8 cellular contexts compared by ENCODE assay signal in genomic region chr1:226061793-226062557, GRCh38. TPM values are rescaled to one million over a fixed set of nuclear protein-coding genes. Genes with fewer than 3 reads are reported as not detected.
DNase-seq lines count a peak whose midpoint lies in the region; ATAC-seq and TF ChIP-seq lines count a peak whose summit lies in the region.

No MANE protein-coding gene starts in this region.

- no peak; a peak in 2 of 4 replicates for TF ChIP-seq EP300 in SK-N-SH (IDR thresholded peaks at IDR 0.05; ENCODE audit: borderline replicate concordance in 1 of 2, low read depth in 1 of 2, low read length in 1 of 2)

- no peaks in the 10 kb centered on the region for H3K9me2 ChIP-seq in SK-N-SH

- H3K27ac ChIP-seq in SK-N-SH (ENCODE audit: low read depth in 2 of 2, low read length in 1 of 2) (peak overlapping the region; percentile 90 to 99), body of pancreas (peak overlapping the region; percentile 91 to 100 (median 98))

- TF ChIP-seq POLR2A in body of pancreas (IDR thresholded peaks at IDR 0.05): peak; percentile 67 to 81 (median 80)

- H3K9me3 ChIP-seq in SK-N-SH: no peaks in the 10 kb centered on the region
- H3K9me3 ChIP-seq in body of pancreas: no peaks in the 10 kb centered on the region

- peaks cover 39% of the 10 kb centered on the region for H4K20me1 ChIP-seq in SK-N-SH (ENCODE audit: insufficient read depth)

- ATAC-seq in body of pancreas: peak; percentile 66

- H3K27me3 ChIP-seq in SK-N-SH (ENCODE audit: insufficient read depth): no peaks in the 10 kb centered on the region
- H3K27me3 ChIP-seq in body of pancreas: no peaks in the 10 kb centered on the region

- H3K4me1 ChIP-seq in SK-N-SH (ENCODE audit: control insufficient read depth in 1 of 2, insufficient read depth in 2 of 2, low read depth in 1 of 2, low read length in 1 of 2) (peaks cover 19 to 32% of the 10 kb centered on the region in 2 experiments; a peak in 3 of 4 replicates), body of pancreas (peaks cover 32% of the 10 kb centered on the region)

- under 1% methylated on average over 56 of the region's 102 CpGs for WGBS in SK-N-SH (ENCODE audit: low lambda C conversion rate)
- WGBS in body of pancreas, 2 donors: 0% methylated on average over 5 to 61 of the region's 102 CpGs

- CTCF ChIA-PET in HEK293T (lab: Yijun Ruan, JAX): interaction anchor here (0.6 to 2.3 kb wide), 3 partner anchors 34 to 682 kb away, joined by 3 to 10 read pairs (median 3); no protein-coding TSS in a partner anchor
- CTCF ChIA-PET in SK-N-SH (lab: Yijun Ruan, JAX): interaction anchor here (0.7 to 5.8 kb wide), 13 partner anchors 10 to 587 kb away, joined by 3 to 104 read pairs (median 4); partner anchors contain the start of gene SRP9

- peaks cover 35% of the 10 kb centered on the region for H3F3A ChIP-seq in SK-N-SH (replicated peaks; ENCODE audit: insufficient read depth)

- POLR2A ChIA-PET in HEK293T (lab: Yijun Ruan, JAX) (interaction anchor here (0.6 to 4.3 kb wide), 44 partner anchors 10 to 808 kb away, joined by 3 to 61 read pairs (median 4); partner anchors contain the start of genes ACBD3, LIN9, PSEN2 and PYCR2), SK-N-SH (lab: Yijun Ruan, JAX) (interaction anchor here (0.6 to 3.1 kb wide), 14 partner anchors 12 to 284 kb away, joined by 3 to 38 read pairs (median 4); partner anchors contain the start of genes LIN9, SDE2 and SRP9)

- 0 out of 2 replicates have a peak, but pooled peaks have one; percentile 11 for TF ChIP-seq RAD21 in SK-N-SH (IDR thresholded peaks at IDR 0.05; ENCODE audit: low read length)

- peak; percentile 64 for DNase-seq in NK-92 treated with Interleukin-12 subunit alpha and Interleukin-12 subunit beta, amount 100 ng/mL, for 24 hours (lab: John Stamatoyannopoulos, UW)
- DNase-seq in NK-92 (lab: John Stamatoyannopoulos, UW; ENCODE audit: unreplicated experiment) (no peak), HEK293T (ENCODE audit: extremely low spot score) (peak; percentile 97), M059J (ENCODE audit: low read depth) (peak; percentile 85), SK-N-SH (peak; percentile 95), body of pancreas (peak; percentile 81 to 89 (median 85)), retinal pigment epithelial cell (ENCODE audit: low read depth) (no peak)

- H3K79me2 ChIP-seq in SK-N-SH (ENCODE audit: insufficient read depth): peaks cover 47% of the 10 kb centered on the region

- TF ChIP-seq CTCF in SK-N-SH (IDR thresholded peaks at IDR 0.05) (no peak), body of pancreas (IDR thresholded peaks at IDR 0.05) (no peak), retinal pigment epithelial cell (conservative IDR thresholded peaks at IDR 0.05; ENCODE audit: low read depth, low read length) (no peak)

- peak overlapping the region; percentile 93 for H3K9ac ChIP-seq in SK-N-SH

- intact Hi-C loops in body of pancreas (cut with DNase I): no loop called here

- H2AFZ ChIP-seq in SK-N-SH (ENCODE audit: low read depth): peak overlapping the region; percentile 80

- H3K4me3 ChIP-seq in SK-N-SH (ENCODE audit: low read depth in 2 of 2, low read length in 1 of 2) (peak overlapping the region; percentile 73), body of pancreas (peak overlapping the region; percentile 44 to 53), iPS-11a (ENCODE audit: low read depth, low read length) (peak overlapping the region; percentile 62), retinal pigment epithelial cell (ENCODE audit: low read length) (peak overlapping the region; percentile 68)

- H3K4me2 ChIP-seq in SK-N-SH: peak overlapping the region; percentile 72

- H3K36me3 ChIP-seq in SK-N-SH (replicated peaks in 1 of 2; ENCODE audit: control insufficient read depth in 1 of 2, insufficient read depth in 2 of 2, low read length in 1 of 2) (peaks cover 20 to 23% of the 10 kb centered on the region in 2 experiments), body of pancreas (replicated peaks in 1 of 2; ENCODE audit: insufficient read depth in 1 of 2, low read depth in 2 of 2) (peaks cover 0 to 2% of the 10 kb centered on the region in 2 donors)

TF ChIP-seq in HEK293T, 16 proteins besides CTCF, POLR2A, EP300 and RAD21:
- TF ChIP-seq HDGF (IDR thresholded peaks at IDR 0.05; ENCODE audit: borderline replicate concordance) (peak; percentile 86; the same call in 1 of the 2 replicates), ARNT (IDR thresholded peaks at IDR 0.05) (0 out of 2 replicates have a peak, but pooled peaks have one; percentile 35), SP1 (IDR thresholded peaks at IDR 0.05) (no peak), TARDBP (IDR thresholded peaks at IDR 0.05) (no peak), L3MBTL2 (conservative IDR thresholded peaks at IDR 0.05) (peak; percentile 42), FOXM1 (IDR thresholded peaks at IDR 0.05; ENCODE audit: borderline replicate concordance) (peak; percentile 85), ELF4 (IDR thresholded peaks at IDR 0.05) (peak; percentile 16; the same call in 1 of the 2 replicates)

TF ChIP-seq in SK-N-SH, 30 proteins besides CTCF, POLR2A, EP300 and RAD21 (continues in another document):
- TF ChIP-seq EZH2phosphoT487 (IDR thresholded peaks at IDR 0.05; ENCODE audit: borderline replicate concordance, low read depth): no peak
- TF ChIP-seq USF2 (IDR thresholded peaks at IDR 0.05; ENCODE audit: borderline replicate concordance, low read depth, low read length): no peak
- TF ChIP-seq CHD2 (IDR thresholded peaks at IDR 0.05; ENCODE audit: low read length, partially characterized antibody): no peak
- no peak; the same call in 1 of the 2 replicates for TF ChIP-seq RXRA (IDR thresholded peaks at IDR 0.05; ENCODE audit: borderline replicate concordance, low read depth)
- TF ChIP-seq TCF12 (IDR thresholded peaks at IDR 0.05): no peak
- no peak for TF ChIP-seq FOXJ3 (CRISPR knock-in tag; IDR thresholded peaks at IDR 0.05)
- TF ChIP-seq ZBTB33 (IDR thresholded peaks at IDR 0.05; ENCODE audit: borderline replicate concordance, low read depth): no peak
- no peak for TF ChIP-seq REST (IDR thresholded peaks at IDR 0.05; ENCODE audit: low read depth, low read length)
- no peak for TF ChIP-seq PBX3 (IDR thresholded peaks at IDR 0.05)
- TF ChIP-seq MXI1 (IDR thresholded peaks at IDR 0.05; ENCODE audit: low read depth, low read length): peak; percentile 66

RNA-seq across cellular contexts. Expression of gene H3-3A, which starts 0.5 kb away (rescaled TPM):
- total RNA-seq in M059J (2014; rRNA removed; shearing (Covaris generic)): 343 and 398 TPM in 2 replicates
- polyA plus RNA-seq in SK-N-SH (2012; rRNA removed): 315 and 370 TPM in 2 replicates
- 299 and 383 TPM in 2 replicates for polyA plus RNA-seq in SK-N-SH (2012; cell fraction: cytosol; rRNA removed)
- polyA plus RNA-seq in SK-N-SH (2012; cell fraction: nucleus; rRNA removed): 85.2 and 129 TPM in 2 replicates
- 100 to 1,000 TPM; 163 to 211 TPM for total RNA-seq in body of pancreas

Comparison
In these comparisons a context has a peak if more than half of its experiments do, and no peak if none do; other contexts are left out.
1. DNase-seq: peak in NK-92 treated with Interleukin-12 subunit alpha and Interleukin-12 subunit beta, amount 100 ng/mL, for 24 hours (single experiment), HEK293T (single experiment), M059J (single experiment), SK-N-SH (single experiment) and body of pancreas (4 of 4); none in NK-92 (single experiment) and retinal pigment epithelial cell (single experiment).
2. Peak in every context shown above with its lines, with median percentiles within 50 percentile points of each other: H3K4me3 ChIP-seq.